Comparison of ENCODE assay signal across 22 cellular contexts in genomic region chr9:119252671-119253299, GRCh38.
DNase-seq lines count a peak whose midpoint lies in the region; ATAC-seq, FAIRE-seq and TF ChIP-seq lines count a peak whose summit lies in the region.
"Had no signal": no experiment of that assay in that cellular context is flagged by ENCODE, and none has a peak within 500 bp of the region (broad histone marks: within the 10 kb centered on the region; RNA-seq: fewer than 3 reads in every experiment).

No MANE protein-coding gene starts in this region.

- no peak overlapping the region for H3K27ac ChIP-seq in liver (ENCODE audit: low read depth in 1 of 2, low read length in 2 of 2)
- H3K27ac ChIP-seq in HepG2 (ENCODE audit: extremely low read length, insufficient read depth, low read length) = no peak overlapping the region
- H3K27ac ChIP-seq: C4-2B had no signal

- no TSS peak for BruUV-seq in HepG2 (replicated peaks; lab: Mats Ljungman, UMichigan)

- TF ChIP-seq CTCF in liver (IDR thresholded peaks at IDR 0.05; ENCODE audit: low read depth, low read length, missing input control) = no peak
- TF ChIP-seq CTCF in HepG2 (CRISPR knock-in tag; IDR thresholded peaks at IDR 0.05) = no peak
- no peak for TF ChIP-seq CTCF in mesothelial cell of epicardium (IDR thresholded peaks at IDR 0.05; ENCODE audit: unreplicated experiment)

- intact Hi-C loops in HepG2 (cut with micrococcal nuclease; ENCODE audit: unreplicated experiment) = no loop called here

- TF ChIP-seq POLR2A in HepG2 (IDR thresholded peaks at IDR 0.05; ENCODE audit: insufficient read depth in 1 of 2, low read depth in 2 of 2, low read length in 2 of 2) = no peak

- H4K20me1 ChIP-seq in HepG2 (ENCODE audit: insufficient read depth, low read length) = no peaks in the 10 kb centered on the region

- H2AFZ ChIP-seq in HepG2 (ENCODE audit: low read length) = no peak overlapping the region

- FAIRE-seq in HepG2 (lab: Jason Lieb, UNC) = no peak

- H3K4me3 ChIP-seq in liver (ENCODE audit: low read depth in 1 of 3, low read length in 3 of 3) (no peak overlapping the region), HepG2 (replicated peaks in 1 of 3; ENCODE audit: insufficient read depth in 1 of 3, low read depth in 2 of 3, low read length in 3 of 3) (no peak overlapping the region)

- H3K4me2 ChIP-seq in HepG2 (ENCODE audit: low read depth, low read length) = no peak overlapping the region

- H3K27me3 Mint-ChIP-seq in mesothelial cell of epicardium (ENCODE audit: low read depth) = peaks cover 11% of the 10 kb centered on the region

- POLR2A ChIA-PET in HepG2 (lab: Yijun Ruan, JAX) = no interaction called here

- H3K27me3 ChIP-seq in liver (ENCODE audit: control insufficient read depth in 4 of 4, insufficient read depth in 4 of 4, low read length in 3 of 4) (no peaks in the 10 kb centered on the region), HepG2 (ENCODE audit: control insufficient read depth in 1 of 2, insufficient read depth in 2 of 2, low read length in 2 of 2) (no peaks in the 10 kb centered on the region)

- ATAC-seq in HepG2 = no peak
- no peak for ATAC-seq in HG03565 (IDR thresholded peaks at IDR 0.05; ENCODE audit: unreplicated experiment)
- ATAC-seq in GM19328 (IDR thresholded peaks at IDR 0.05; ENCODE audit: unreplicated experiment) = no peak
- ATAC-seq: HCT116, Panc1 had no signal

- no peaks in the 10 kb centered on the region for H3K36me3 Mint-ChIP-seq in mesothelial cell of epicardium

- no peak overlapping the region for H3K27ac Mint-ChIP-seq in mesothelial cell of epicardium

- TF ChIP-seq EP300 in HepG2 (IDR thresholded peaks at IDR 0.05; ENCODE audit: low read depth in 2 of 2, low read length in 2 of 2) = no peak
- no peak for TF ChIP-seq EP300 in HepG2 (CRISPR knock-in tag; IDR thresholded peaks at IDR 0.05; ENCODE audit: borderline replicate concordance)

- H3K4me1 Mint-ChIP-seq in mesothelial cell of epicardium = no peaks in the 10 kb centered on the region

- H3K4me1 ChIP-seq in liver (ENCODE audit: control insufficient read depth in 4 of 4, insufficient read depth in 4 of 4, low read length in 3 of 4) (no peaks in the 10 kb centered on the region), HepG2 (ENCODE audit: insufficient read depth, low read length) (no peaks in the 10 kb centered on the region)

- 77% methylated on average over 5 of the region's 5 CpGs for WGBS in liver
- under 1% methylated on average over 5 of the region's 5 CpGs for WGBS in HepG2 (ENCODE audit: low lambda C conversion rate)

- H3K36me3 ChIP-seq in liver (ENCODE audit: control insufficient read depth in 4 of 4, insufficient read depth in 3 of 4, low read depth in 1 of 4, low read length in 3 of 4) = no peaks in the 10 kb centered on the region
- H3K36me3 ChIP-seq in HepG2 (replicated peaks in 1 of 2; ENCODE audit: control insufficient read depth in 1 of 2, insufficient read depth in 2 of 2, low read length in 2 of 2) = no peaks in the 10 kb centered on the region

- CTCF ChIA-PET in HepG2 (lab: Yijun Ruan, JAX; ENCODE audit: low intra/inter-chr PET ratio, low total read pairs) = no interaction called here

- TF ChIP-seq RAD21 in liver (IDR thresholded peaks at IDR 0.05) (no peak), HepG2 (CRISPR knock-in tag; IDR thresholded peaks at IDR 0.05) (no peak)

- in situ Hi-C loops in HepG2 (cut with HindIII; ENCODE audit: extremely low pct_ligation_motif_present, low pct_unique_long_range_greater_than_20kb) = no loop called here

- H3K4me3 Mint-ChIP-seq in mesothelial cell of epicardium = no peak overlapping the region

- no peaks in the 10 kb centered on the region for H3K79me2 ChIP-seq in HepG2 (ENCODE audit: insufficient read depth, low read length)

- DNase-seq in HepG2 (ENCODE audit: low spot score) (no peak), cerebellar cortex (ENCODE audit: low spot score) (peak; percentile 21), iPS-NIHi7 (ENCODE audit: extremely low spot score) (peak; percentile 41), renal cortical epithelial cell (ENCODE audit: low read depth) (peak; percentile 3), mesothelial cell of epicardium (ENCODE audit: low spot score in 2 of 2, unreplicated experiment in 2 of 2) (no peak)
- DNase-seq: 8988T; GF-D8; KBM-7; NCI-H1092 treated with DMSO at 0.1 percent for 48 hours; NCI-H1436 treated with DMSO at 0.1 percent for 48 hours; NCI-H1930; NCI-H226; NCI-H524; NCI-H774; NK-92 treated with Interleukin-12 subunit alpha and Interleukin-12 subunit beta, amount 100 ng/mL, for 24 hours; SIG-M5 had no signal

- no peaks in the 10 kb centered on the region for H3K9me3 Mint-ChIP-seq in mesothelial cell of epicardium

- H3K9me3 ChIP-seq in liver (ENCODE audit: control insufficient read depth in 4 of 4, low read length in 3 of 4) (no peaks in the 10 kb centered on the region), HepG2 (ENCODE audit: low read length) (no peaks in the 10 kb centered on the region)

- H3K9ac ChIP-seq in liver (ENCODE audit: low read depth in 1 of 2, low read length in 2 of 2) = no peak overlapping the region
- H3K9ac ChIP-seq in HepG2 (ENCODE audit: insufficient read depth, low read depth, low read length) = no peak overlapping the region

TF ChIP-seq in liver, 16 proteins besides CTCF, POLR2A, EP300 and RAD21:
- no peak for TF ChIP-seq MAX (IDR thresholded peaks at IDR 0.05)
- peak; percentile 33 for TF ChIP-seq REST (IDR thresholded peaks at IDR 0.05)

TF ChIP-seq in HepG2, 621 proteins besides CTCF, POLR2A, EP300 and RAD21:
- TF ChIP-seq REST (IDR thresholded peaks at IDR 0.05; ENCODE audit: borderline replicate concordance in 1 of 2, low read depth in 1 of 2, low read length in 2 of 2) (peak in 1 of 2 experiments; percentile 71; a peak in 2 of 4 replicates), ZFX (CRISPR knock-in tag; IDR thresholded peaks at IDR 0.05; ENCODE audit: low read depth) (no peak), NFE2 (CRISPR knock-in tag; IDR thresholded peaks at IDR 0.05) (no peak), ZNF335 (CRISPR knock-in tag; IDR thresholded peaks at IDR 0.05) (no peak)
TF ChIP-seq in HepG2: peak in this region for 1.

Comparison
In these comparisons a context has a peak if more than half of its experiments do, and no peak if none do; other contexts are left out.
1. DNase-seq: peak in cerebellar cortex (single experiment), iPS-NIHi7 (single experiment) and renal cortical epithelial cell (single experiment); none in HepG2 (single experiment) and mesothelial cell of epicardium (0 of 2).